1 cellular context compared by ENCODE assay signal in the genomic region with DNA sequence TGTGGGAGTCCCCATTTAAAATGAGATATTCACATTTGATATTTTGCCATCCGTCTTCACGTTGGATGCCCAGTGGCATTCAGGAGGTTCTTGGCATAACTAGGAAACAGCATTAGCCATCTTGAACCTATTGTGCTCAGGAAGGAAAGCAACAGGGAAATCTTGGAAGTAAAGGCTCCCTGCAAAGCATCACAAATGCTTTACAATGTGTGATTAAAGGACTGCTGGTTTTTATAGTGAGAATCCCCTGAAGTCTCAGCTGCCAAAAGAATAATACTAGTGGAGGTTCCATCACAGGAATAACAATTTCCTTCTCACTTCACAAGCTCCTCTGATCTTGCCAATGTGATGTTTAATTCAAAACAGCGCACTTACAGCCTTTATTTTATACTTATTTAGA.
TF ChIP-seq lines count a peak whose summit lies in the region.

No MANE protein-coding gene starts in this region.

TF ChIP-seq in WTC11, 78 proteins besides CTCF, POLR2A, EP300 and RAD21 (continued from another document):
- TF ChIP-seq, protein P1, sequence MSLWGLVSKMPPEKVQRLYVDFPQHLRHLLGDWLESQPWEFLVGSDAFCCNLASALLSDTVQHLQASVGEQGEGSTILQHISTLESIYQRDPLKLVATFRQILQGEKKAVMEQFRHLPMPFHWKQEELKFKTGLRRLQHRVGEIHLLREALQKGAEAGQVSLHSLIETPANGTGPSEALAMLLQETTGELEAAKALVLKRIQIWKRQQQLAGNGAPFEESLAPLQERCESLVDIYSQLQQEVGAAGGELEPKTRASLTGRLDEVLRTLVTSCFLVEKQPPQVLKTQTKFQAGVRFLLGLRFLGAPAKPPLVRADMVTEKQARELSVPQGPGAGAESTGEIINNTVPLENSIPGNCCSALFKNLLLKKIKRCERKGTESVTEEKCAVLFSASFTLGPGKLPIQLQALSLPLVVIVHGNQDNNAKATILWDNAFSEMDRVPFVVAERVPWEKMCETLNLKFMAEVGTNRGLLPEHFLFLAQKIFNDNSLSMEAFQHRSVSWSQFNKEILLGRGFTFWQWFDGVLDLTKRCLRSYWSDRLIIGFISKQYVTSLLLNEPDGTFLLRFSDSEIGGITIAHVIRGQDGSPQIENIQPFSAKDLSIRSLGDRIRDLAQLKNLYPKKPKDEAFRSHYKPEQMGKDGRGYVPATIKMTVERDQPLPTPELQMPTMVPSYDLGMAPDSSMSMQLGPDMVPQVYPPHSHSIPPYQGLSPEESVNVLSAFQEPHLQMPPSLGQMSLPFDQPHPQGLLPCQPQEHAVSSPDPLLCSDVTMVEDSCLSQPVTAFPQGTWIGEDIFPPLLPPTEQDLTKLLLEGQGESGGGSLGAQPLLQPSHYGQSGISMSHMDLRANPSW (CRISPR knock-in tag; conservative IDR thresholded peaks at IDR 0.05; ENCODE audit: low read depth) = no peak
- TF ChIP-seq NFATC4 (CRISPR knock-in tag; IDR thresholded peaks at IDR 0.05) = no peak
